21 cellular contexts compared by ENCODE assay signal in the genomic region with DNA sequence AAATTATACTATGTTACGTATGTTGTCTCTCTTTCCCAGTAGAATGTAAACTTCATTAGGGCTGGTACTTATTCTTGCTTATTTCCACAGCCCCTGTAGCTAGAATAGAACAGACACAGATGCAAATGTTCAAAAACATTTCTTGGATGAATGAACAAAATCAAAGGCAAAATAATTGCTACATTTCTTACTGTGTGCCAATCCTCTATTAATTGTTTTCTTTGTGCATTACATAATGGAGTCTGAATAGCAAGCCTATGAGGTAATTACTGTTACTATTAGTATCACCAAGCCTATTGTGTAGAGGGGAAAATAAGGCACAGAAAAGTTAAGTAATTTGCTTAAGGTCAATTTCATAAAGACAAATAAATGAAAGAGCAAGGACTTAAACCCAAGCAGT. TPM values are rescaled to one million over a fixed set of nuclear protein-coding genes. Genes with fewer than 3 reads are reported as not detected.
"Had no signal": no experiment of that assay in that cellular context is flagged by ENCODE, and none has a peak within 500 bp of the region (broad histone marks: within the 10 kb centered on the region; RNA-seq: fewer than 3 reads in every experiment).

No MANE protein-coding gene starts in this region.

- H3K4me3 ChIP-seq: dorsolateral prefrontal cortex, heart left ventricle, thoracic aorta had no signal

- H3K27me3 Mint-ChIP-seq: stimulated activated naive CD8-positive, alpha-beta T cell treated with anti-CD3 and anti-CD28 coated beads, Interleukin-15, amount 100 ng/mL, for 72 hours had no signal

- ATAC-seq: heart left ventricle; left ventricle myocardium superior; stimulated activated naive CD8-positive, alpha-beta T cell treated with anti-CD3 and anti-CD28 coated beads, Interleukin-15, amount 100 ng/mL, for 72 hours had no signal

- FAIRE-seq: islet of Langerhans had no signal

- H3K4me1 ChIP-seq: heart left ventricle had no signal

- H3K36me3 ChIP-seq: heart left ventricle, thoracic aorta had no signal

- H3K4me1 Mint-ChIP-seq: activated naive CD4-positive, alpha-beta T cell treated with anti-CD3 and anti-CD28 coated beads, Interleukin-2, amount 50 U/mL, for 24 hours; nephron; stimulated activated naive CD8-positive, alpha-beta T cell treated with anti-CD3 and anti-CD28 coated beads, Interleukin-15, amount 100 ng/mL, for 72 hours had no signal

- H3K36me3 Mint-ChIP-seq: activated naive CD4-positive, alpha-beta T cell treated with anti-CD3 and anti-CD28 coated beads, Interleukin-2, amount 50 U/mL, for 24 hours had no signal

- H3K27me3 ChIP-seq: dorsolateral prefrontal cortex, heart left ventricle had no signal

- H3K27ac ChIP-seq: dorsolateral prefrontal cortex, heart left ventricle, thoracic aorta had no signal

- DNase-seq: activated CD4-positive, alpha-beta T cell treated with anti-CD3 and anti-CD28 coated beads, Interleukin-2, amount 50 U/mL, for 4 hours; activated CD4-positive, CD25-positive, alpha-beta regulatory T cell treated with anti-CD3 and anti-CD28 coated beads, Interleukin-2, amount 50 U/mL, for 72 hours; activated T-cell treated with anti-CD3 and anti-CD28 coated beads, Interleukin-2, amount 50 U/mL, for 1 hour; amygdala; dorsolateral prefrontal cortex; heart left ventricle; left ventricle myocardium superior; mesenchymal stem cell; stimulated activated CD4-positive, alpha-beta T cell treated with anti-CD3 and anti-CD28 coated beads, Interleukin-15, amount 100 ng/mL, for 24 hours; stimulated activated CD4-positive, alpha-beta T cell treated with anti-CD3 and anti-CD28 coated beads, Interleukin-4, amount 100 ng/mL, for 24 hours; stimulated activated naive CD8-positive, alpha-beta T cell treated with anti-CD3 and anti-CD28 coated beads, Interleukin-15, amount 100 ng/mL, for 72 hours had no signal

- H3K9me3 ChIP-seq: heart left ventricle, thoracic aorta had no signal

- H3K27ac Mint-ChIP-seq: activated naive CD4-positive, alpha-beta T cell treated with anti-CD3 and anti-CD28 coated beads, Interleukin-2, amount 50 U/mL, for 24 hours; nephron; stimulated activated naive CD8-positive, alpha-beta T cell treated with anti-CD3 and anti-CD28 coated beads, Interleukin-15, amount 100 ng/mL, for 72 hours had no signal

- H3K4me3 Mint-ChIP-seq: activated naive CD4-positive, alpha-beta T cell treated with anti-CD3 and anti-CD28 coated beads, Interleukin-2, amount 50 U/mL, for 24 hours; nephron; stimulated activated naive CD8-positive, alpha-beta T cell treated with anti-CD3 and anti-CD28 coated beads, Interleukin-15, amount 100 ng/mL, for 72 hours had no signal

- H3K9me3 Mint-ChIP-seq: activated naive CD4-positive, alpha-beta T cell treated with anti-CD3 and anti-CD28 coated beads, Interleukin-2, amount 50 U/mL, for 24 hours; nephron; stimulated activated naive CD8-positive, alpha-beta T cell treated with anti-CD3 and anti-CD28 coated beads, Interleukin-15, amount 100 ng/mL, for 72 hours had no signal

RNA-seq across cellular contexts. Expression of a gene that starts 0.8 kb away (rescaled TPM):
- total RNA-seq: left ventricle myocardium superior; osteoblast; pulmonary artery endothelial cell; skeletal muscle tissue; T-helper 2 cell treated with Interferon-gamma antibody and Interleukin-4, amounts not matched to agents 100 ng/mL and 5 ng/mL, for 36 hours; thoracic aorta had no signal
- polyA plus RNA-seq: heart left ventricle had no signal

RNA-seq across cellular contexts. Expression of a gene that starts 7.0 kb away (rescaled TPM):
- total RNA-seq: heart left ventricle; left ventricle myocardium superior; osteoblast; pulmonary artery endothelial cell; skeletal muscle tissue; T-helper 2 cell treated with Interferon-gamma antibody and Interleukin-4, amounts not matched to agents 100 ng/mL and 5 ng/mL, for 36 hours; thoracic aorta had no signal
- polyA plus RNA-seq: heart left ventricle had no signal

RNA-seq across cellular contexts. Expression of a gene that starts 11.8 kb away (rescaled TPM):
- total RNA-seq: frontal cortex; heart left ventricle; left ventricle myocardium superior; osteoblast; pulmonary artery endothelial cell; skeletal muscle tissue; T-helper 2 cell treated with Interferon-gamma antibody and Interleukin-4, amounts not matched to agents 100 ng/mL and 5 ng/mL, for 36 hours; thoracic aorta had no signal
- polyA plus RNA-seq: heart left ventricle had no signal

RNA-seq across cellular contexts. Expression of a gene that starts 37.2 kb away (rescaled TPM):
- total RNA-seq: cerebellum; dorsolateral prefrontal cortex; frontal cortex; heart left ventricle; left ventricle myocardium superior; osteoblast; pulmonary artery endothelial cell; skeletal muscle tissue; T-helper 2 cell treated with Interferon-gamma antibody and Interleukin-4, amounts not matched to agents 100 ng/mL and 5 ng/mL, for 36 hours; thoracic aorta had no signal
- polyA plus RNA-seq: heart left ventricle had no signal
